In the genomic region with DNA sequence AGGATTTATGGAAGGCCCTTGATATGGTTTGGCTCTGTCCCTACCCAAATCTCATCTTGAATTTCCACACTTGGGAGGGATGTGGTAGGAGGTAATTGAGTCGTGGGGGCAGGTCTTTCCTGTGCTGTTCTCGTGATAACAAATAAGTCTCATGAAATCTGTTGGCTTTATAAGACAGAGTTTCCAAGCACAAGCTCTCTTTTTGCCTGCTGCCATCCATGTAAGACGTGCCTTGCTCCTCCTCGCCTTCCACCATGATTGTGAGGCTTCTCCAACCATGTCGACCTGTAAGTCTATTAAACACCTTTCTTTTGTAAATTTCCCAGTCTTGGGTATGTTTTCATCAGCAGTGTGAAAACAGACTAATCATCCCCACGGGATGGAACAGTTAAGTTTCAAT, we compare ENCODE assay signal across 27 cellular contexts.
"Had no signal": no experiment of that assay in that cellular context is flagged by ENCODE, and none has a peak within 500 bp of the region (broad histone marks: within the 10 kb centered on the region; RNA-seq: fewer than 3 reads in every experiment).

No MANE protein-coding gene starts in this region.

- ATAC-seq: effector memory CD8-positive, alpha-beta T cell; esophagus mucosa; foreskin keratinocyte; gastrocnemius medialis; gastroesophageal sphincter; heart left ventricle; heart right ventricle had no signal

- H3K27me3 ChIP-seq: colonic mucosa, foreskin keratinocyte, gastrocnemius medialis had no signal

- H3K27ac ChIP-seq: colonic mucosa, coronary artery, dorsolateral prefrontal cortex, epithelial cell of prostate, esophagus squamous epithelium, foreskin keratinocyte, gastrocnemius medialis, gastroesophageal sphincter, heart left ventricle, heart right ventricle had no signal

- H3K9me3 ChIP-seq: colonic mucosa, esophagus squamous epithelium, gastrocnemius medialis had no signal

- H3K4me3 ChIP-seq: colonic mucosa, coronary artery, dorsolateral prefrontal cortex, esophagus squamous epithelium, gastrocnemius medialis, gastroesophageal sphincter, heart left ventricle, heart right ventricle had no signal

- H3K4me1 ChIP-seq: colonic mucosa, esophagus squamous epithelium, foreskin keratinocyte, gastrocnemius medialis, gastroesophageal sphincter, heart left ventricle, heart right ventricle had no signal

- H3K36me3 ChIP-seq: colonic mucosa, esophagus squamous epithelium, gastrocnemius medialis, gastroesophageal sphincter, heart left ventricle, heart right ventricle had no signal

- FAIRE-seq: colon, endometrium, endothelial cell of umbilical vein, frontal cortex had no signal

- DNase-seq: colonic mucosa; cortex of kidney; dermis blood vessel endothelial cell; dorsolateral prefrontal cortex; effector CD4-positive, alpha-beta T cell; effector CD8-positive, alpha-beta T cell; effector memory CD4-positive, alpha-beta T cell; effector memory CD8-positive, alpha-beta T cell; endodermal cell; erythroblast; esophagus squamous epithelium; foreskin fibroblast; foreskin keratinocyte; foreskin melanocyte; gastrocnemius medialis; glutamatergic neuron; head of caudate nucleus; heart left ventricle; heart right ventricle had no signal
